ENCODE assay signal across 1 cellular context in the genomic region with DNA sequence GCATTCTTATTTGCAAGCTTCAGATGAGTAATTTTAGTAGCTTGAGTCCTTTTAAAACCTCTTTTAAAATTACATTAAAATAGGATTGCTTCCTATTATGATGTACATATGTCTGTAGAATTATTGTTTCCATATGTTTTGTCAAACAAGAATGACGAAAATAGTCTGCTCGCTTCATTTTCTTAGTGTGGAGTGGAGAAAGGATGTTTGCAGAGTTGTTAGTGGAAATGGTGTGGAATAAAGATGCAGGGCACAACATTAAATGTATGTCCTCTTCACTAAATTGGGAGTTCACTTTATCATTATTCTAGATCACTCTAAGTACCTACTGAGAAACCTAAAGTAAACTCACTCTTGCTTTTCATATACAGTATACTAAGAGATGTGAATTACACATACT.
TF ChIP-seq lines count a peak whose summit lies in the region.

No MANE protein-coding gene starts in this region.

TF ChIP-seq in HEK293T, 16 proteins besides CTCF, POLR2A, EP300 and RAD21 (continued from another document):
- TF ChIP-seq FOXA1 (IDR thresholded peaks at IDR 0.05) (no peak), TARDBP (IDR thresholded peaks at IDR 0.05) (no peak), PKNOX1 (IDR thresholded peaks at IDR 0.05) (no peak), FOXM1 (IDR thresholded peaks at IDR 0.05; ENCODE audit: borderline replicate concordance) (no peak), CTBP1 (IDR thresholded peaks at IDR 0.05; ENCODE audit: borderline replicate concordance) (no peak)
